ENCODE assay signal across 21 cellular contexts in genomic region chr1:213163278-213163711, GRCh38.
DNase-seq lines count a peak whose midpoint lies in the region; ATAC-seq, FAIRE-seq and TF ChIP-seq lines count a peak whose summit lies in the region.
"Had no signal": no experiment of that assay in that cellular context is flagged by ENCODE, and none has a peak within 500 bp of the region (broad histone marks: within the 10 kb centered on the region; RNA-seq: fewer than 3 reads in every experiment).

No MANE protein-coding gene starts in this region.

- no peaks in the 10 kb centered on the region for H3K9me3 Mint-ChIP-seq in activated CD8-positive, alpha-beta T cell treated with anti-CD3 and anti-CD28 coated beads, Interleukin-2, amount 10 ng/mL, durations not matched to agents 7 days and 5 days (ENCODE audit: insufficient read depth)
- H3K9me3 Mint-ChIP-seq in glutamatergic neuron (ENCODE audit: unreplicated experiment), result no peaks in the 10 kb centered on the region
- H3K9me3 Mint-ChIP-seq: central memory CD8-positive, alpha-beta T cell had no signal

- H2AFZ ChIP-seq in IMR-90 (replicated peaks; ENCODE audit: low read length, poor library complexity) (no peak overlapping the region), osteoblast (ENCODE audit: low read length) (no peak overlapping the region)

- intact Hi-C loops in IMR-90 (cut with micrococcal nuclease), result no loop called here

- H2AK5ac ChIP-seq in IMR-90 (ENCODE audit: low read depth, low read length), result no peak overlapping the region

- H3K9me1 ChIP-seq in IMR-90 (ENCODE audit: insufficient read depth, low read length), result no peaks in the 10 kb centered on the region

- no peak overlapping the region for H3K4me3 Mint-ChIP-seq in activated CD8-positive, alpha-beta T cell treated with anti-CD3 and anti-CD28 coated beads, Interleukin-2, amount 10 ng/mL, durations not matched to agents 7 days and 5 days
- H3K4me3 Mint-ChIP-seq in glutamatergic neuron (ENCODE audit: unreplicated experiment), result no peak overlapping the region
- H3K4me3 Mint-ChIP-seq: central memory CD8-positive, alpha-beta T cell; natural killer cell had no signal

- H2BK5ac ChIP-seq in IMR-90 (ENCODE audit: low read depth, low read length, poor library complexity, severe bottlenecking), result no peak overlapping the region

- H4K20me1 ChIP-seq in IMR-90 (ENCODE audit: insufficient read depth, low read length) (no peaks in the 10 kb centered on the region), osteoblast (ENCODE audit: insufficient read depth, low read length) (no peaks in the 10 kb centered on the region)

- peaks cover 13% of the 10 kb centered on the region for H3K36me3 Mint-ChIP-seq in activated CD8-positive, alpha-beta T cell treated with anti-CD3 and anti-CD28 coated beads, Interleukin-2, amount 10 ng/mL, durations not matched to agents 7 days and 5 days (ENCODE audit: low read depth)
- no peaks in the 10 kb centered on the region for H3K36me3 Mint-ChIP-seq in glutamatergic neuron (ENCODE audit: unreplicated experiment)
- H3K36me3 Mint-ChIP-seq: natural killer cell had no signal

- no peak overlapping the region for H4K5ac ChIP-seq in IMR-90 (ENCODE audit: low read depth, low read length)

- WGBS in IMR-90 (ENCODE audit: extremely low coverage in 2 of 2, insufficient read length in 1 of 2), 2 experiments, result no CpG with 5 or more reads among the region's 3 CpGs

- in situ Hi-C loops in IMR-90 (cut with MboI; ENCODE audit: low sequenced_read_pairs), result no loop called here

- H3K9ac ChIP-seq in IMR-90 (ENCODE audit: low read depth, low read length), result no peak overlapping the region

- CTCF ChIA-PET in IMR-90 (lab: Yijun Ruan, JAX), result no interaction called here
- CTCF ChIA-PET in activated CD8-positive, alpha-beta T cell treated with anti-CD3 and anti-CD28 coated beads, Interleukin-2, amount 10 ng/mL, durations not matched to agents 7 days and 5 days (lab: Charles Lee), result no interaction called here

- no peaks in the 10 kb centered on the region for H3K27me3 ChIP-seq in IMR-90 (ENCODE audit: control insufficient read depth, insufficient read depth, low read length)
- H3K27me3 ChIP-seq in osteoblast (ENCODE audit: insufficient read depth, low read length), result no peaks in the 10 kb centered on the region
- H3K27me3 ChIP-seq: dorsolateral prefrontal cortex had no signal

- no peaks in the 10 kb centered on the region for H3K4me1 ChIP-seq in IMR-90 (ENCODE audit: control insufficient read depth, insufficient read depth, low read length)
- H3K4me1 ChIP-seq in osteoblast (ENCODE audit: insufficient read depth, low read length), result peaks cover 18% of the 10 kb centered on the region

- peaks cover 4% of the 10 kb centered on the region for H3K79me2 ChIP-seq in osteoblast (ENCODE audit: insufficient read depth, low read length)

- peak; percentile 74 for DNase-seq in AG09309 (ENCODE audit: low read depth)
- DNase-seq in IMR-90, result no peak
- peak; percentile 45 for DNase-seq in osteoblast (ENCODE audit: insufficient read length, low spot score, missing footprints)
- no peak for DNase-seq in activated CD8-positive, alpha-beta T cell treated with anti-CD3 and anti-CD28 coated beads, Interleukin-2, amount 10 ng/mL, durations not matched to agents 7 days and 5 days
- no peak for DNase-seq in glutamatergic neuron
- no peak for DNase-seq in NCI-H82 treated with DMSO at 0.1 percent for 48 hours (lab: John Stamatoyannopoulos, UW; ENCODE audit: unreplicated experiment)
- DNase-seq: activated CD4-positive, CD25-positive, alpha-beta regulatory T cell treated with anti-CD3 and anti-CD28 coated beads, Interleukin-2, amount 50 U/mL, for 72 hours; activated CD8-positive, alpha-beta memory T cell treated with anti-CD3 and anti-CD28 coated beads for 24 hours; activated naive CD4-positive, alpha-beta T cell treated with Interleukin-2 at 50 U/mL for 16 hours; activated T-cell treated with anti-CD3 and anti-CD28 coated beads, Interleukin-2, amount 50 U/mL, for 48 hours; dorsolateral prefrontal cortex; KBM-7; left cardiac atrium; natural killer cell; NCI-H526 treated with DMSO at 0.1 percent for 48 hours; retina; stimulated activated CD4-positive, alpha-beta T cell treated with anti-CD3 and anti-CD28 coated beads, Interleukin-15, amount 100 ng/mL, for 24 hours; stimulated activated CD8-positive, alpha-beta memory T cell treated with anti-CD3 and anti-CD28 coated beads, Interleukin-4, amount 100 ng/mL, for 48 hours had no signal

- no peak overlapping the region for H3K27ac ChIP-seq in IMR-90 (ENCODE audit: insufficient read depth, low read length)
- peak overlapping the region; percentile 51 for H3K27ac ChIP-seq in osteoblast (ENCODE audit: low read depth, low read length)
- H3K27ac ChIP-seq: dorsolateral prefrontal cortex had no signal

- no peak overlapping the region for H2AK9ac ChIP-seq in IMR-90 (replicated peaks; ENCODE audit: low read depth, low read length, poor library complexity)

- TF ChIP-seq CTCF in AG09309 (IDR thresholded peaks at IDR 0.05; ENCODE audit: control insufficient read depth, insufficient read depth, low read depth, low read length, missing control alignments), result no peak
- TF ChIP-seq CTCF in IMR-90 (conservative IDR thresholded peaks at IDR 0.05; ENCODE audit: low read depth, low read length), result no peak
- no peak for TF ChIP-seq CTCF in osteoblast (IDR thresholded peaks at IDR 0.05; ENCODE audit: extremely low read depth, low read depth, low read length)
- no peak for TF ChIP-seq CTCF in glutamatergic neuron (IDR thresholded peaks at IDR 0.05; ENCODE audit: partially characterized antibody, unreplicated experiment)

- no peak overlapping the region for H4K8ac ChIP-seq in IMR-90 (ENCODE audit: low read depth in 2 of 2, low read length in 2 of 2)

- H3K79me1 ChIP-seq in IMR-90 (ENCODE audit: low read depth in 1 of 2, low read length in 2 of 2), result peaks cover under 1 to 4% of the 10 kb centered on the region in 2 experiments; a peak in 1 of 4 replicates

- H3K4ac ChIP-seq in IMR-90 (ENCODE audit: low read depth, low read length), result no peak overlapping the region

- ATAC-seq in IMR-90 (ENCODE audit: low read depth) (no peak), GM18867 (IDR thresholded peaks at IDR 0.05; ENCODE audit: unreplicated experiment) (no peak)
- no peak for ATAC-seq in activated CD8-positive, alpha-beta T cell treated with anti-CD3 and anti-CD28 coated beads, Interleukin-2, amount 10 ng/mL, durations not matched to agents 7 days and 5 days
- ATAC-seq: natural killer cell had no signal

- H3K9me3 ChIP-seq in IMR-90 (ENCODE audit: control insufficient read depth, insufficient read depth, low read length) (peaks cover 2% of the 10 kb centered on the region; the same call in 1 of the 2 replicates), osteoblast (ENCODE audit: low read depth, low read length) (no peaks in the 10 kb centered on the region)

- no peak overlapping the region for H3K23ac ChIP-seq in IMR-90 (ENCODE audit: low read depth, low read length)

- H3K27me3 Mint-ChIP-seq in activated CD8-positive, alpha-beta T cell treated with anti-CD3 and anti-CD28 coated beads, Interleukin-2, amount 10 ng/mL, durations not matched to agents 7 days and 5 days (ENCODE audit: low read depth), result no peaks in the 10 kb centered on the region
- peaks cover 2% of the 10 kb centered on the region for H3K27me3 Mint-ChIP-seq in glutamatergic neuron (ENCODE audit: unreplicated experiment)
- H3K27me3 Mint-ChIP-seq: central memory CD8-positive, alpha-beta T cell had no signal

- H2BK15ac ChIP-seq in IMR-90 (ENCODE audit: low read depth, low read length), result no peak overlapping the region

- no TSS peak for BruUV-seq in IMR-90 (replicated peaks; lab: Mats Ljungman, UMichigan)

- H3K4me1 Mint-ChIP-seq in activated CD8-positive, alpha-beta T cell treated with anti-CD3 and anti-CD28 coated beads, Interleukin-2, amount 10 ng/mL, durations not matched to agents 7 days and 5 days (ENCODE audit: low read depth), result no peaks in the 10 kb centered on the region
- no peaks in the 10 kb centered on the region for H3K4me1 Mint-ChIP-seq in glutamatergic neuron (ENCODE audit: low read depth, unreplicated experiment)
- H3K4me1 Mint-ChIP-seq: central memory CD8-positive, alpha-beta T cell had no signal

- no peak overlapping the region for H3K56ac ChIP-seq in IMR-90 (ENCODE audit: extremely low read depth, insufficient read depth, low read length)

- H3K4me3 ChIP-seq in AG09309 (ENCODE audit: control insufficient read depth, low read depth, low read length) (no peak overlapping the region), IMR-90 (ENCODE audit: insufficient read depth, low read depth, low read length) (no peak overlapping the region), osteoblast (ENCODE audit: insufficient read depth, low read length) (no peak overlapping the region)
- H3K4me3 ChIP-seq: dorsolateral prefrontal cortex had no signal

- peaks cover 1% of the 10 kb centered on the region; the same call in 1 of the 2 replicates for H3K36me3 ChIP-seq in IMR-90 (ENCODE audit: control insufficient read depth, insufficient read depth, low read length)
- no peaks in the 10 kb centered on the region for H3K36me3 ChIP-seq in osteoblast (ENCODE audit: insufficient read depth, low read length)

- no peak overlapping the region for H3K14ac ChIP-seq in IMR-90 (replicated peaks; ENCODE audit: low read depth, low read length)

- H3K18ac ChIP-seq in IMR-90 (ENCODE audit: low read depth, low read length), result no peak overlapping the region

- no peak for TF ChIP-seq POLR2A in IMR-90 (IDR thresholded peaks at IDR 0.05; ENCODE audit: low read depth, low read length)

- H4K91ac ChIP-seq in IMR-90 (ENCODE audit: insufficient read depth, low read depth, low read length), result no peak overlapping the region

- H3K4me2 ChIP-seq in IMR-90 (ENCODE audit: low read depth, low read length) (no peak overlapping the region), osteoblast (ENCODE audit: insufficient read depth, low read length) (peak overlapping the region; percentile 34)

- H2BK120ac ChIP-seq in IMR-90 (ENCODE audit: low read depth, low read length), result no peak overlapping the region

- no peak overlapping the region for H3K27ac Mint-ChIP-seq in activated CD8-positive, alpha-beta T cell treated with anti-CD3 and anti-CD28 coated beads, Interleukin-2, amount 10 ng/mL, durations not matched to agents 7 days and 5 days
- no peak overlapping the region for H3K27ac Mint-ChIP-seq in glutamatergic neuron (ENCODE audit: unreplicated experiment)

- no peak for TF ChIP-seq RAD21 in IMR-90 (IDR thresholded peaks at IDR 0.05; ENCODE audit: low read length)

- FAIRE-seq in endometrium (lab: Jason Lieb, UNC), result peak; percentile 12

- POLR2A ChIA-PET in IMR-90 (lab: Charles Lee; ENCODE audit: unreplicated experiment), result no interaction called here
- POLR2A ChIA-PET in activated CD8-positive, alpha-beta T cell treated with anti-CD3 and anti-CD28 coated beads, Interleukin-2, amount 10 ng/mL, durations not matched to agents 7 days and 5 days (lab: Charles Lee), result no interaction called here

- dilution Hi-C loops in IMR-90 (cut with HindIII; ENCODE audit: low sequenced_read_pairs, unreplicated experiment), result no loop called here

- H2BK20ac ChIP-seq in IMR-90 (ENCODE audit: low read depth, low read length), result no peak overlapping the region

Comparison
In these comparisons a context has a peak if more than half of its experiments do, and no peak if none do; other contexts are left out.
1. DNase-seq: peak in AG09309 (single experiment) and osteoblast (single experiment); none in IMR-90 (single experiment), activated CD8-positive, alpha-beta T cell treated with anti-CD3 and anti-CD28 coated beads, Interleukin-2, amount 10 ng/mL, durations not matched to agents 7 days and 5 days (single experiment), glutamatergic neuron (single experiment) and NCI-H82 treated with DMSO at 0.1 percent for 48 hours (single experiment).